ENCODE assay signal across 1 cellular context in the genomic region with DNA sequence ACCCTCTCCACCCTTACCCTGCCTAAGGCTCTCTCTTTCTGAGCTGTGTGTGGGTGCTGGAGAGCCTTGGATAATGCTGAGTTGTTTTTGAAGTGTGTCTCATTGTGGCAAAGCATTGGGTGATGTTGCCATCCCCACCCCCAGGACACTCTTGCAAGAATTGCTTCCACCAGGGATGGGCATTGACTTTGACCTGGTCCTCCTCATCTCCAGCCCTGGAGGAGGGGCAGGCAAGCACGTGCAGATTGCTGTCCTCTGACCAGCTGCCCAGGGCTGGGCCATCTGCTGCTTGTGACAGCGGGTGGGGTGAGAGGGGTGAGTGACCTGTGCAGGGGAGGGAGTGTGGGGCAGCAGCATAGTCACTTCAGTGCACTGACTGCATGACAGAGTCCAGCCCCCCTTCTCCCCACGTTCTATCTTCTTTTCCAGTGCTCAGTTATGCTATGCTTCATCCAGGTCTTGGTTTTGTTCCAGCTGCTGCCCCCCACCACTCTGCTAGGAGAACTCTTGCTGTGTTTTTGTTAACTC.
TF ChIP-seq lines count a peak whose summit lies in the region.

No MANE protein-coding gene starts in this region.

TF ChIP-seq in HepG2, 621 proteins besides CTCF, POLR2A, EP300 and RAD21 (continued from another document and continues in another):
- TF ChIP-seq ZBTB2 (CRISPR knock-in tag; IDR thresholded peaks at IDR 0.05; ENCODE audit: low read depth) (no peak), ATF7-NPFF (CRISPR knock-in tag; IDR thresholded peaks at IDR 0.05; ENCODE audit: low read depth) (peak; percentile 21; the same call in 1 of the 2 replicates), LBX2 (CRISPR knock-in tag; IDR thresholded peaks at IDR 0.05; ENCODE audit: borderline replicate concordance) (no peak), FOXJ3 (CRISPR knock-in tag; IDR thresholded peaks at IDR 0.05; ENCODE audit: borderline replicate concordance) (no peak), ZNF207 (IDR thresholded peaks at IDR 0.05; ENCODE audit: borderline replicate concordance) (no peak), CREB1 (IDR thresholded peaks at IDR 0.05) (no peak), CREB1 (CRISPR knock-in tag; IDR thresholded peaks at IDR 0.05) (no peak), PREB (CRISPR knock-in tag; IDR thresholded peaks at IDR 0.05) (no peak), MAX (IDR thresholded peaks at IDR 0.05) (peak; percentile 93), CBX5 (CRISPR knock-in tag; IDR thresholded peaks at IDR 0.05; ENCODE audit: borderline replicate concordance) (peak; percentile 29; the same call in 1 of the 2 replicates), SP5 (CRISPR knock-in tag; IDR thresholded peaks at IDR 0.05; ENCODE audit: borderline replicate concordance, low read depth) (peak; percentile 87), DMAP1 (CRISPR knock-in tag; IDR thresholded peaks at IDR 0.05) (no peak; the same call in 1 of the 2 replicates), ZNF788 (CRISPR knock-in tag; IDR thresholded peaks at IDR 0.05; ENCODE audit: borderline replicate concordance) (peak; percentile 45; the same call in 1 of the 2 replicates), TBX3 (IDR thresholded peaks at IDR 0.05; ENCODE audit: borderline replicate concordance) (no peak), ZNF746 (CRISPR knock-in tag; IDR thresholded peaks at IDR 0.05) (peak; percentile 75), ZHX1 (CRISPR knock-in tag; IDR thresholded peaks at IDR 0.05; ENCODE audit: low read depth) (peak; percentile 27; the same call in 1 of the 2 replicates), ASH2L (IDR thresholded peaks at IDR 0.05; ENCODE audit: insufficient read length, low read depth, low read length) (no peak), IKZF4 (CRISPR knock-in tag; IDR thresholded peaks at IDR 0.05; ENCODE audit: borderline replicate concordance, low read depth, not compliant biosample characterization) (no peak), NONO (IDR thresholded peaks at IDR 0.05) (no peak), NONO (CRISPR knock-in tag; conservative IDR thresholded peaks at IDR 0.05) (peak; percentile 58; the same call in 1 of the 2 replicates), ZNF550 (CRISPR knock-in tag; IDR thresholded peaks at IDR 0.05; ENCODE audit: borderline replicate concordance) (no peak), ARNT2 (CRISPR knock-in tag; IDR thresholded peaks at IDR 0.05; ENCODE audit: low read depth) (no peak), TBX2 (CRISPR knock-in tag; IDR thresholded peaks at IDR 0.05; ENCODE audit: borderline replicate concordance) (peak; percentile 82), ZNF629 (CRISPR knock-in tag; conservative IDR thresholded peaks at IDR 0.05) (no peak), FOXK1 (CRISPR knock-in tag; IDR thresholded peaks at IDR 0.05; ENCODE audit: borderline replicate concordance, low read depth) (peak; percentile 12; the same call in 1 of the 2 replicates), PPARG (CRISPR knock-in tag; conservative IDR thresholded peaks at IDR 0.05) (0 out of 2 replicates have a peak, but pooled peaks have one; percentile 33), ZNF143 (CRISPR knock-in tag; IDR thresholded peaks at IDR 0.05) (no peak), PITX1 (CRISPR knock-in tag; IDR thresholded peaks at IDR 0.05) (peak; percentile 75), ATF2 (CRISPR knock-in tag; IDR thresholded peaks at IDR 0.05) (peak; percentile 29; the same call in 1 of the 2 replicates), ZNF576 (CRISPR knock-in tag; IDR thresholded peaks at IDR 0.05) (no peak), NR2F6 (IDR thresholded peaks at IDR 0.05) (peak; percentile 50), NR2F6 (CRISPR knock-in tag; IDR thresholded peaks at IDR 0.05) (peak; percentile 89), ZNF326 (CRISPR knock-in tag; IDR thresholded peaks at IDR 0.05; ENCODE audit: borderline replicate concordance) (no peak), ZNF724P (CRISPR knock-in tag; IDR thresholded peaks at IDR 0.05; ENCODE audit: borderline replicate concordance) (no peak), ZNF557 (CRISPR knock-in tag; IDR thresholded peaks at IDR 0.05) (no peak), POGZ (CRISPR knock-in tag; IDR thresholded peaks at IDR 0.05) (peak; percentile 65), ZSCAN25 (CRISPR knock-in tag; IDR thresholded peaks at IDR 0.05) (peak; percentile 88), THAP11 (CRISPR knock-in tag; IDR thresholded peaks at IDR 0.05) (peak; percentile 43; the same call in 1 of the 2 replicates), MIER3 (CRISPR knock-in tag; IDR thresholded peaks at IDR 0.05; ENCODE audit: borderline replicate concordance) (0 out of 2 replicates have a peak, but pooled peaks have one; percentile 19), ZBTB1 (CRISPR knock-in tag; IDR thresholded peaks at IDR 0.05; ENCODE audit: borderline replicate concordance) (no peak)
- TF ChIP-seq, protein P1, sequence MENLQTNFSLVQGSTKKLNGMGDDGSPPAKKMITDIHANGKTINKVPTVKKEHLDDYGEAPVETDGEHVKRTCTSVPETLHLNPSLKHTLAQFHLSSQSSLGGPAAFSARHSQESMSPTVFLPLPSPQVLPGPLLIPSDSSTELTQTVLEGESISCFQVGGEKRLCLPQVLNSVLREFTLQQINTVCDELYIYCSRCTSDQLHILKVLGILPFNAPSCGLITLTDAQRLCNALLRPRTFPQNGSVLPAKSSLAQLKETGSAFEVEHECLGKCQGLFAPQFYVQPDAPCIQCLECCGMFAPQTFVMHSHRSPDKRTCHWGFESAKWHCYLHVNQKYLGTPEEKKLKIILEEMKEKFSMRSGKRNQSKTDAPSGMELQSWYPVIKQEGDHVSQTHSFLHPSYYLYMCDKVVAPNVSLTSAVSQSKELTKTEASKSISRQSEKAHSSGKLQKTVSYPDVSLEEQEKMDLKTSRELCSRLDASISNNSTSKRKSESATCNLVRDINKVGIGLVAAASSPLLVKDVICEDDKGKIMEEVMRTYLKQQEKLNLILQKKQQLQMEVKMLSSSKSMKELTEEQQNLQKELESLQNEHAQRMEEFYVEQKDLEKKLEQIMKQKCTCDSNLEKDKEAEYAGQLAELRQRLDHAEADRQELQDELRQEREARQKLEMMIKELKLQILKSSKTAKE (CRISPR knock-in tag; IDR thresholded peaks at IDR 0.05; ENCODE audit: borderline replicate concordance), result peak; percentile 80; the same call in 1 of the 2 replicates
- TF ChIP-seq, protein P2, sequence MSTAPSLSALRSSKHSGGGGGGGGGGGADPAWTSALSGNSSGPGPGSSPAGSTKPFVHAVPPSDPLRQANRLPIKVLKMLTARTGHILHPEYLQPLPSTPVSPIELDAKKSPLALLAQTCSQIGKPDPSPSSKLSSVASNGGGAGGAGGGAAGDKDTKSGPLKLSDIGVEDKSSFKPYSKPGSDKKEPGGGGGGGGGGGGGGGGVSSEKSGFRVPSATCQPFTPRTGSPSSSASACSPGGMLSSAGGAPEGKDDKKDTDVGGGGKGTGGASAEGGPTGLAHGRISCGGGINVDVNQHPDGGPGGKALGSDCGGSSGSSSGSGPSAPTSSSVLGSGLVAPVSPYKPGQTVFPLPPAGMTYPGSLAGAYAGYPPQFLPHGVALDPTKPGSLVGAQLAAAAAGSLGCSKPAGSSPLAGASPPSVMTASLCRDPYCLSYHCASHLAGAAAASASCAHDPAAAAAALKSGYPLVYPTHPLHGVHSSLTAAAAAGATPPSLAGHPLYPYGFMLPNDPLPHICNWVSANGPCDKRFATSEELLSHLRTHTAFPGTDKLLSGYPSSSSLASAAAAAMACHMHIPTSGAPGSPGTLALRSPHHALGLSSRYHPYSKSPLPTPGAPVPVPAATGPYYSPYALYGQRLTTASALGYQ (CRISPR knock-in tag; IDR thresholded peaks at IDR 0.05), result no peak
- TF ChIP-seq, protein P3, sequence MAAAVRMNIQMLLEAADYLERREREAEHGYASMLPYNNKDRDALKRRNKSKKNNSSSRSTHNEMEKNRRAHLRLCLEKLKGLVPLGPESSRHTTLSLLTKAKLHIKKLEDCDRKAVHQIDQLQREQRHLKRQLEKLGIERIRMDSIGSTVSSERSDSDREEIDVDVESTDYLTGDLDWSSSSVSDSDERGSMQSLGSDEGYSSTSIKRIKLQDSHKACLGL (CRISPR knock-in tag; IDR thresholded peaks at IDR 0.05), result peak; percentile 63; the same call in 1 of the 2 replicates
- TF ChIP-seq, protein P4, sequence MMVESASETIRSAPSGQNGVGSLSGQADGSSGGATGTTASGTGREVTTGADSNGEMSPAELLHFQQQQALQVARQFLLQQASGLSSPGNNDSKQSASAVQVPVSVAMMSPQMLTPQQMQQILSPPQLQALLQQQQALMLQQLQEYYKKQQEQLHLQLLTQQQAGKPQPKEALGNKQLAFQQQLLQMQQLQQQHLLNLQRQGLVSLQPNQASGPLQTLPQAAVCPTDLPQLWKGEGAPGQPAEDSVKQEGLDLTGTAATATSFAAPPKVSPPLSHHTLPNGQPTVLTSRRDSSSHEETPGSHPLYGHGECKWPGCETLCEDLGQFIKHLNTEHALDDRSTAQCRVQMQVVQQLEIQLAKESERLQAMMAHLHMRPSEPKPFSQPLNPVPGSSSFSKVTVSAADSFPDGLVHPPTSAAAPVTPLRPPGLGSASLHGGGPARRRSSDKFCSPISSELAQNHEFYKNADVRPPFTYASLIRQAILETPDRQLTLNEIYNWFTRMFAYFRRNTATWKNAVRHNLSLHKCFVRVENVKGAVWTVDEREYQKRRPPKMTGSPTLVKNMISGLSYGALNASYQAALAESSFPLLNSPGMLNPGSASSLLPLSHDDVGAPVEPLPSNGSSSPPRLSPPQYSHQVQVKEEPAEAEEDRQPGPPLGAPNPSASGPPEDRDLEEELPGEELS (CRISPR knock-in tag; IDR thresholded peaks at IDR 0.05), result peak; percentile 56; the same call in 1 of the 2 replicates
- TF ChIP-seq, protein P5, sequence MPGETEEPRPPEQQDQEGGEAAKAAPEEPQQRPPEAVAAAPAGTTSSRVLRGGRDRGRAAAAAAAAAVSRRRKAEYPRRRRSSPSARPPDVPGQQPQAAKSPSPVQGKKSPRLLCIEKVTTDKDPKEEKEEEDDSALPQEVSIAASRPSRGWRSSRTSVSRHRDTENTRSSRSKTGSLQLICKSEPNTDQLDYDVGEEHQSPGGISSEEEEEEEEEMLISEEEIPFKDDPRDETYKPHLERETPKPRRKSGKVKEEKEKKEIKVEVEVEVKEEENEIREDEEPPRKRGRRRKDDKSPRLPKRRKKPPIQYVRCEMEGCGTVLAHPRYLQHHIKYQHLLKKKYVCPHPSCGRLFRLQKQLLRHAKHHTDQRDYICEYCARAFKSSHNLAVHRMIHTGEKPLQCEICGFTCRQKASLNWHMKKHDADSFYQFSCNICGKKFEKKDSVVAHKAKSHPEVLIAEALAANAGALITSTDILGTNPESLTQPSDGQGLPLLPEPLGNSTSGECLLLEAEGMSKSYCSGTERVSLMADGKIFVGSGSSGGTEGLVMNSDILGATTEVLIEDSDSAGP (CRISPR knock-in tag; IDR thresholded peaks at IDR 0.05; ENCODE audit: borderline replicate concordance), result peak; percentile 58; the same call in 1 of the 2 replicates
